Comparison of ENCODE assay signal across 23 cellular contexts in genomic region chr2:222828572-222828971, GRCh38.
"Had no signal": no experiment of that assay in that cellular context is flagged by ENCODE, and none has a peak within 500 bp of the region (broad histone marks: within the 10 kb centered on the region; RNA-seq: fewer than 3 reads in every experiment).

No MANE protein-coding gene starts in this region.

- H3K9me3 ChIP-seq: left ventricle myocardium inferior, neutrophil, right atrium auricular region, stomach, testis, thyroid gland, transverse colon, upper lobe of left lung had no signal

- H3K27ac ChIP-seq: left ventricle myocardium inferior, neural progenitor cell, neutrophil, right atrium auricular region, skin epidermis, stomach, testis, thyroid gland, transverse colon, upper lobe of left lung had no signal

- H3K4me3 ChIP-seq: left ventricle myocardium inferior, lung, neural progenitor cell, right atrium auricular region, skin epidermis, stomach, testis, thyroid gland, transverse colon, upper lobe of left lung had no signal

- DNase-seq: islet precursor cell; left ventricle myocardium inferior; naive B cell; natural killer cell; nephron progenitor cell; occipital lobe; stimulated activated CD4-positive, alpha-beta T cell treated with anti-CD3 and anti-CD28 coated beads, Interleukin-12 subunit alpha, Interleukin-12 subunit beta, amount 100 ng/mL, for 4 hours; stimulated activated CD4-positive, alpha-beta T cell treated with anti-CD3 and anti-CD28 coated beads, Interleukin-15, amount 100 ng/mL, for 24 hours; stimulated activated CD4-positive, alpha-beta T cell treated with anti-CD3 and anti-CD28 coated beads, Interleukin-2, amount 100 ng/mL, for 24 hours; stimulated activated CD4-positive, alpha-beta T cell treated with anti-CD3 and anti-CD28 coated beads, Interleukin-4, amount 100 ng/mL, for 1 hour; stimulated activated naive B cell treated with anti-CD40 and anti-IgM and Interleukin-4, amounts not matched to agents 10 μg/mL and 1 μg/mL and 100 μg/mL, for 72 hours; stimulated activated naive CD8-positive, alpha-beta T cell treated with anti-CD3 and anti-CD28 coated beads, Interleukin-15, Interleukin-2, amounts not matched to agents 100 U/mL and 50 U/mL, for 24 hours; stomach; testis; thyroid gland; transverse colon; upper lobe of left lung had no signal

- ATAC-seq: natural killer cell; sciatic nerve; stimulated activated naive B cell treated with anti-CD40 and anti-IgM and Interleukin-4, amounts not matched to agents 10 μg/mL and 1 μg/mL and 100 μg/mL, for 72 hours; stimulated activated naive CD8-positive, alpha-beta T cell treated with anti-CD3 and anti-CD28 coated beads, Interleukin-15, Interleukin-2, amounts not matched to agents 100 U/mL and 50 U/mL, for 24 hours had no signal

- H3K4me2 ChIP-seq: neural progenitor cell had no signal

- H3K27me3 ChIP-seq: neural progenitor cell, neutrophil, right atrium auricular region, stomach, testis, thyroid gland, transverse colon, upper lobe of left lung had no signal

- H2AFZ ChIP-seq: neural progenitor cell had no signal

- H3K36me3 ChIP-seq: left ventricle myocardium inferior, neural progenitor cell, neutrophil, right atrium auricular region, stomach, thyroid gland, transverse colon, upper lobe of left lung had no signal

- H3K9ac ChIP-seq: neural progenitor cell had no signal

- H3K4me1 ChIP-seq: left ventricle myocardium inferior, neural progenitor cell, right atrium auricular region, testis, thyroid gland, upper lobe of left lung had no signal
